16 cellular contexts compared by ENCODE assay signal in genomic region chr16:85638248-85638647, GRCh38. TPM values are rescaled to one million over a fixed set of nuclear protein-coding genes. Genes with fewer than 3 reads are reported as not detected.
DNase-seq lines count a peak whose midpoint lies in the region; ATAC-seq and TF ChIP-seq lines count a peak whose summit lies in the region.
"Had no signal": no experiment of that assay in that cellular context is flagged by ENCODE, and none has a peak within 500 bp of the region (broad histone marks: within the 10 kb centered on the region; RNA-seq: fewer than 3 reads in every experiment).

No MANE protein-coding gene starts in this region.

- H3K36me3 Mint-ChIP-seq in endothelial cell (ENCODE audit: low read depth, unreplicated experiment) = no peaks in the 10 kb centered on the region
- H3K36me3 Mint-ChIP-seq in stimulated activated effector memory CD8-positive, alpha-beta T cell treated with anti-CD3 and anti-CD28 coated beads, Interleukin-12 subunit alpha, Interleukin-12 subunit beta, amount 100 ng/mL, for 72 hours = peaks cover 18% of the 10 kb centered on the region

- no peaks in the 10 kb centered on the region for H3K4me1 ChIP-seq in cardiac muscle cell (ENCODE audit: low read depth)

- H3K9me3 ChIP-seq in cardiac muscle cell (ENCODE audit: low read depth) (no peaks in the 10 kb centered on the region), SK-N-MC (ENCODE audit: low read depth, low read length) (no peaks in the 10 kb centered on the region)

- H3K27ac Mint-ChIP-seq in endothelial cell (ENCODE audit: unreplicated experiment) = peak overlapping the region; percentile 57
- peak overlapping the region; percentile 65 for H3K27ac Mint-ChIP-seq in stimulated activated effector memory CD8-positive, alpha-beta T cell treated with anti-CD3 and anti-CD28 coated beads, Interleukin-12 subunit alpha, Interleukin-12 subunit beta, amount 100 ng/mL, for 72 hours
- H3K27ac Mint-ChIP-seq: CD4-positive, alpha-beta T cell had no signal

- no peaks in the 10 kb centered on the region for H3K27me3 Mint-ChIP-seq in endothelial cell (ENCODE audit: unreplicated experiment)
- H3K27me3 Mint-ChIP-seq: CD4-positive, alpha-beta T cell had no signal

- no peaks in the 10 kb centered on the region for H3K36me3 ChIP-seq in cardiac muscle cell
- H3K36me3 ChIP-seq in SK-N-MC (ENCODE audit: insufficient read depth, low read length) = no peaks in the 10 kb centered on the region

- no peak overlapping the region for H3K4me3 ChIP-seq in cardiac muscle cell
- no peak overlapping the region for H3K4me3 ChIP-seq in SK-N-MC
- H3K4me3 ChIP-seq: PC-9 had no signal

- H3K27me3 ChIP-seq in cardiac muscle cell = no peaks in the 10 kb centered on the region

- H3K4me1 Mint-ChIP-seq in endothelial cell (ENCODE audit: unreplicated experiment) = no peaks in the 10 kb centered on the region
- peaks cover 10% of the 10 kb centered on the region for H3K4me1 Mint-ChIP-seq in stimulated activated effector memory CD8-positive, alpha-beta T cell treated with anti-CD3 and anti-CD28 coated beads, Interleukin-12 subunit alpha, Interleukin-12 subunit beta, amount 100 ng/mL, for 72 hours

- H3K9me3 Mint-ChIP-seq in endothelial cell (ENCODE audit: unreplicated experiment) = no peaks in the 10 kb centered on the region
- no peaks in the 10 kb centered on the region for H3K9me3 Mint-ChIP-seq in stimulated activated effector memory CD8-positive, alpha-beta T cell treated with anti-CD3 and anti-CD28 coated beads, Interleukin-12 subunit alpha, Interleukin-12 subunit beta, amount 100 ng/mL, for 72 hours
- H3K9me3 Mint-ChIP-seq: CD4-positive, alpha-beta T cell had no signal

- H3K9ac ChIP-seq in SK-N-MC (ENCODE audit: insufficient read length) = no peak overlapping the region
- H3K9ac ChIP-seq: KMS-11 had no signal

- H3K4me3 Mint-ChIP-seq in endothelial cell (ENCODE audit: unreplicated experiment) = no peak overlapping the region
- H3K4me3 Mint-ChIP-seq in stimulated activated effector memory CD8-positive, alpha-beta T cell treated with anti-CD3 and anti-CD28 coated beads, Interleukin-12 subunit alpha, Interleukin-12 subunit beta, amount 100 ng/mL, for 72 hours = no peak overlapping the region
- H3K4me3 Mint-ChIP-seq: CD4-positive, alpha-beta T cell had no signal

- DNase-seq in cardiac muscle cell (ENCODE audit: low read depth in 1 of 2, low spot score in 1 of 2) (no peak), left ventricle myocardium superior (no peak), SK-N-MC (ENCODE audit: low read depth, low spot score) (no peak), endothelial cell (ENCODE audit: low spot score) (no peak), AG08396 (ENCODE audit: low spot score) (no peak), left colon (no peak)
- no peak for DNase-seq in stimulated activated effector memory CD8-positive, alpha-beta T cell treated with anti-CD3 and anti-CD28 coated beads, Interleukin-12 subunit alpha, Interleukin-12 subunit beta, amount 100 ng/mL, for 72 hours (ENCODE audit: low spot score in 2 of 2)
- DNase-seq: CD4-positive, alpha-beta T cell; MM.1S; NCI-H1105 treated with DMSO at 0.1 percent for 48 hours; NCI-H187 treated with DMSO at 0.1 percent for 48 hours; NCI-H446; PC-9 had no signal

- H3K27ac ChIP-seq in cardiac muscle cell (peak overlapping the region; percentile 13), SK-N-MC (0 out of 2 replicates have a peak overlapping the region, but pooled peaks have one; percentile 36)
- H3K27ac ChIP-seq: KMS-11, PC-9 had no signal

- intact Hi-C loops in left ventricle myocardium superior (cut with micrococcal nuclease) = no loop called here
- intact Hi-C loops in left colon (cut with DNase I, micrococcal nuclease) = no loop called here

- TF ChIP-seq CTCF in cardiac muscle cell (IDR thresholded peaks at IDR 0.05; ENCODE audit: low read depth, low read length) (no peak), endothelial cell (IDR thresholded peaks at IDR 0.05; ENCODE audit: unreplicated experiment) (no peak)

- no peak for ATAC-seq in left ventricle myocardium superior
- ATAC-seq in stimulated activated effector memory CD8-positive, alpha-beta T cell treated with anti-CD3 and anti-CD28 coated beads, Interleukin-12 subunit alpha, Interleukin-12 subunit beta, amount 100 ng/mL, for 72 hours = no peak
- no peak for ATAC-seq in HG02678 (IDR thresholded peaks at IDR 0.05; ENCODE audit: unreplicated experiment)
- ATAC-seq in left colon = no peak
- ATAC-seq: HCT116 had no signal

RNA-seq across cellular contexts. Expression of gene GSE1, which starts 25.1 kb away (rescaled TPM):
- 89.4 and 174 TPM in 2 replicates for total RNA-seq in cardiac muscle cell
- 48.8 and 64.9 TPM in 2 replicates for polyA plus RNA-seq in cardiac muscle cell
- total RNA-seq in left ventricle myocardium superior = 40.4 TPM
- total RNA-seq in endothelial cell (ENCODE audit: unreplicated experiment) = 23.9 TPM
- total RNA-seq in left colon = 100 to 1,000 TPM in 1 of 2 donors, 10 to 100 TPM in 1; 94.7 to 110 TPM

RNA-seq across cellular contexts. Expression of gene GINS2, which starts 50.5 kb away (rescaled TPM):
- 8.9 and 17.9 TPM in 2 replicates for total RNA-seq in cardiac muscle cell
- 15.8 and 26.5 TPM in 2 replicates for polyA plus RNA-seq in cardiac muscle cell
- 0.42 TPM for total RNA-seq in left ventricle myocardium superior
- 9.1 TPM for total RNA-seq in endothelial cell (ENCODE audit: unreplicated experiment)
- total RNA-seq in left colon = 1 to 10 TPM; 3.2 to 5.1 TPM
